ENCODE assay signal across 8 cellular contexts in genomic region chr11:107018902-107019493, GRCh38. TPM values are rescaled to one million over a fixed set of nuclear protein-coding genes. Genes with fewer than 3 reads are reported as not detected.
A peak's percentile ranks its signal among the peaks of the same experiment; 100 is the strongest.
DNase-seq lines count a peak whose midpoint lies in the region; ATAC-seq and TF ChIP-seq lines count a peak whose summit lies in the region.

No MANE protein-coding gene starts in this region.

- H3K4me1 ChIP-seq in KMS-11 (ENCODE audit: low read depth, poor library complexity, severe bottlenecking) (peaks cover 3% of the 10 kb centered on the region), heart left ventricle (peaks cover 0 to 24% (median 5%) of the 10 kb centered on the region in 12 donors), parathyroid adenoma (no peaks in the 10 kb centered on the region)

- intact Hi-C loops in heart left ventricle (cut with DNase I) = loop anchor here in 5 of 10 donors (2.0 to 5.0 kb wide), 3 partner anchors 296 to 302 kb away; no protein-coding TSS in a partner anchor

- H3K9ac ChIP-seq in KMS-11 (peak overlapping the region; percentile 52; the same call in 1 of the 2 replicates), parathyroid adenoma (no peak overlapping the region)

- H3K9me3 ChIP-seq in heart left ventricle = no peaks in the 10 kb centered on the region
- no peaks in the 10 kb centered on the region for H3K9me3 ChIP-seq in parathyroid adenoma (ENCODE audit: control insufficient read depth, low read length)

- H3K4me2 ChIP-seq in KMS-11 (peak overlapping the region; percentile 71), parathyroid adenoma (ENCODE audit: low read length) (peak overlapping the region; percentile 58)

- H3K36me3 ChIP-seq in KMS-11 (ENCODE audit: insufficient read depth) = no peaks in the 10 kb centered on the region
- no peaks in the 10 kb centered on the region for H3K36me3 ChIP-seq in heart left ventricle
- H3K36me3 ChIP-seq in parathyroid adenoma (ENCODE audit: control insufficient read depth, insufficient read depth, low read length) = no peaks in the 10 kb centered on the region

- H3K79me2 ChIP-seq in KMS-11 (ENCODE audit: insufficient read depth, low read depth) (no peaks in the 10 kb centered on the region), parathyroid adenoma (no peaks in the 10 kb centered on the region)

- H4K20me1 ChIP-seq in KMS-11 (ENCODE audit: insufficient read depth) = no peaks in the 10 kb centered on the region

- DNase-seq in ELF-1 (ENCODE audit: low read depth, low spot score) = peak; percentile 86
- DNase-seq in amniotic stem cell (lab: John Stamatoyannopoulos, UW) = peak; percentile 73
- DNase-seq in heart left ventricle = peak; percentile 51 to 75 (median 58)

- peak overlapping the region; percentile 75 for H2AFZ ChIP-seq in KMS-11 (ENCODE audit: low read depth)
- H2AFZ ChIP-seq in parathyroid adenoma = peak overlapping the region; percentile 89

- TF ChIP-seq CTCF in KMS-11 (conservative IDR thresholded peaks at IDR 0.05; ENCODE audit: low read depth, low read length) = no peak
- TF ChIP-seq CTCF in heart left ventricle (IDR thresholded peaks at IDR 0.05) = no peak
- no peak for TF ChIP-seq CTCF in parathyroid adenoma (IDR thresholded peaks at IDR 0.05)

- ATAC-seq in heart left ventricle (peak; percentile 83 to 91 (median 88)), HG03095 (IDR thresholded peaks at IDR 0.05; ENCODE audit: unreplicated experiment) (no peak), HG03196 (IDR thresholded peaks at IDR 0.05; ENCODE audit: unreplicated experiment) (no peak), GM18519 (IDR thresholded peaks at IDR 0.05; ENCODE audit: low FRiP score, unreplicated experiment) (no peak)

- H3K4me3 ChIP-seq in KMS-11 (IDR thresholded peaks at IDR 0.05; ENCODE audit: insufficient read depth, low read depth, low read length) (no peak overlapping the region), heart left ventricle (peak overlapping the region; percentile 2 to 67 (median 54)), parathyroid adenoma (ENCODE audit: low read depth, low read length) (peak overlapping the region; percentile 9)

- TF ChIP-seq POLR2A in heart left ventricle (IDR thresholded peaks at IDR 0.05) = no peak

- H3K27me3 ChIP-seq in KMS-11 (ENCODE audit: insufficient read depth, low read depth) = no peaks in the 10 kb centered on the region
- H3K27me3 ChIP-seq in heart left ventricle = peaks cover 0 to 51% (median 18%) of the 10 kb centered on the region in 9 donors
- no peaks in the 10 kb centered on the region for H3K27me3 ChIP-seq in parathyroid adenoma (ENCODE audit: control insufficient read depth, insufficient read depth, low read length)

- H3K27ac ChIP-seq in KMS-11 (no peak overlapping the region), heart left ventricle (peak overlapping the region in 8 of 12 donors; percentile 7 to 61 (median 46)), parathyroid adenoma (peak overlapping the region; percentile 59)

- WGBS in heart left ventricle, 4 donors = 1 to 5% (median 2%) methylated on average over 20 to 36 of the region's 36 CpGs

RNA-seq across cellular contexts. Expression of gene GUCY1A2, which starts 0.7 kb away (rescaled TPM):
- 10 to 100 TPM in 6 of 9 donors, 1 to 10 TPM in 3; 7.8 to 14.1 (median 10.9) TPM for total RNA-seq in heart left ventricle
- 1 to 10 TPM in 1 of 2 donors, under 1 TPM in 1; 0.93 to 1.2 TPM for polyA plus RNA-seq in heart left ventricle

Comparison
In these comparisons a context has a peak if more than half of its experiments do, and no peak if none do; other contexts are left out.
1. ATAC-seq: peak in heart left ventricle (4 of 4); none in HG03095 (single experiment), HG03196 (single experiment) and GM18519 (single experiment).
2. Peak in every context shown above with its lines, with median percentiles within 50 percentile points of each other: DNase-seq.